5 cellular contexts compared by ENCODE assay signal in the genomic region with DNA sequence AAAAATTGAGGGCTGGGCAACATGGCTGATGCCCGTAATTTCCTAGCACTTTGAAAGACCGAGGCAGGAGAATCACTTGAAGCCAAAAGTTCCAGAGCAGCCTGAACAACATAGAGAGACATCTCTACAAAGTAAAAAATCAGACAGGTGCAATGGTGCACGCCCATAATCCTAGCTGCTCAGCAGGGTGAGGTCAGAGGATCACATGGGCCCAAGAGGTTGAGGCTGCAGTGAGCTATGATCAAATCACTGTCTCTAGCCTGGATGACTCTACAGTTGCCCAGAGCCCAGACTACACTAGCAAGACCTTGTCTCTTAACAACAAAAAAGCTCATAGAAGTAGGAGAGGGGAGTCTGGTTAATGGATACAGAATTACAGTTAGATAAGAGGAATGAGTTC. TPM values are rescaled to one million over a fixed set of nuclear protein-coding genes. Genes with fewer than 3 reads are reported as not detected.
"Had no signal": no experiment of that assay in that cellular context is flagged by ENCODE, and none has a peak within 500 bp of the region (broad histone marks: within the 10 kb centered on the region; RNA-seq: fewer than 3 reads in every experiment).

No MANE protein-coding gene starts in this region.

RNA-seq across cellular contexts. Expression of a gene that starts 40.3 kb away (rescaled TPM):
- total RNA-seq: HT1080, IMR-90, M059J, RPMI7951, SJSA1 had no signal
- polyA plus RNA-seq: IMR-90 had no signal
